ENCODE assay signal across 12 cellular contexts in genomic region chr15:88900309-88900981, GRCh38. TPM values are rescaled to one million over a fixed set of nuclear protein-coding genes. Genes with fewer than 3 reads are reported as not detected.
DNase-seq lines count a peak whose midpoint lies in the region; ATAC-seq and TF ChIP-seq lines count a peak whose summit lies in the region.
"Had no signal": no experiment of that assay in that cellular context is flagged by ENCODE, and none has a peak within 500 bp of the region (broad histone marks: within the 10 kb centered on the region; RNA-seq: fewer than 3 reads in every experiment).

No MANE protein-coding gene starts in this region.

- peak overlapping the region; percentile 2; the same call in 1 of the 2 replicates for H3K27ac ChIP-seq in HCT116 (ENCODE audit: low read depth, low read length)
- no peak overlapping the region for H3K27ac ChIP-seq in caudate nucleus (ENCODE audit: low read depth, low read length)
- H3K27ac ChIP-seq: WERI-Rb-1 had no signal

- H3K4me2 ChIP-seq in HCT116 (ENCODE audit: low read length): peak overlapping the region; percentile 51

- intact Hi-C loops in HCT116 (cut with micrococcal nuclease): no loop called here

- CTCF ChIA-PET in HCT116 (lab: Charles Lee): no interaction called here

- peaks cover 22 to 46% of the 10 kb centered on the region in 2 experiments for H3K4me1 ChIP-seq in HCT116 (ENCODE audit: control insufficient read depth in 1 of 2, insufficient read depth in 2 of 2, low read length in 2 of 2)

- 0 out of 4 replicates have a peak, but pooled peaks cover 0 to 2% of the 10 kb centered on the region in 2 experiments for H3K36me3 ChIP-seq in HCT116 (ENCODE audit: control insufficient read depth in 1 of 2, insufficient read depth in 2 of 2, low read length in 2 of 2)

- no peaks in the 10 kb centered on the region for H3K9me2 ChIP-seq in HCT116 (ENCODE audit: insufficient read depth)

- no peak overlapping the region for H2AFZ ChIP-seq in HCT116 (ENCODE audit: low read depth, low read length, poor library complexity, severe bottlenecking)

- H3K9ac ChIP-seq in HCT116 (ENCODE audit: low read length): 0 out of 2 replicates have a peak overlapping the region, but pooled peaks have one; percentile 20

- no peaks in the 10 kb centered on the region for H3K9me3 ChIP-seq in HCT116 (ENCODE audit: control insufficient read depth in 1 of 2, insufficient read depth in 1 of 2, low read depth in 1 of 2, low read length in 2 of 2)

- peak; percentile 33; the same call in 1 of the 2 replicates for ATAC-seq in HCT116
- no peak for ATAC-seq in HG03097 (IDR thresholded peaks at IDR 0.05; ENCODE audit: low FRiP score, unreplicated experiment)
- ATAC-seq: left ventricle myocardium superior had no signal

- no peak for TF ChIP-seq RAD21 in HCT116 (IDR thresholded peaks at IDR 0.05; ENCODE audit: low read depth)

- no peaks in the 10 kb centered on the region for H4K20me1 ChIP-seq in HCT116 (ENCODE audit: insufficient read depth)

- no peaks in the 10 kb centered on the region for H3K79me2 ChIP-seq in HCT116 (ENCODE audit: insufficient read depth, low read length)

- POLR2A ChIA-PET in HCT116 (lab: Charles Lee): interaction anchor here (1.2 kb wide), 1 partner anchor 11 kb away, joined by 5 read pairs; no protein-coding TSS in a partner anchor

- TF ChIP-seq CTCF in HCT116 (IDR thresholded peaks at IDR 0.05 in 2 of 3, conservative IDR thresholded peaks at IDR 0.05 in 1 of 3; ENCODE audit: borderline replicate concordance in 1 of 3, insufficient read depth in 1 of 3, low read depth in 2 of 3, low read length in 2 of 3): no peak

- H3K27me3 ChIP-seq in HCT116 (ENCODE audit: insufficient read depth, low read length): no peaks in the 10 kb centered on the region

- TF ChIP-seq POLR2A in HCT116 (IDR thresholded peaks at IDR 0.05; ENCODE audit: borderline replicate concordance, extremely low read depth, insufficient read depth, insufficient read length): no peak

- DNase-seq in AG08395 (ENCODE audit: low spot score): peak; percentile 57
- no peak for DNase-seq in HCT116 (ENCODE audit: low read depth, low spot score)
- DNase-seq in astrocyte of the hippocampus (ENCODE audit: low read depth, low spot score): peak; percentile 79
- DNase-seq in myocyte (ENCODE audit: low read depth): peak; percentile 82
- no peak for DNase-seq in caudate nucleus (lab: John Stamatoyannopoulos, UW)
- DNase-seq in KG1 (lab: John Stamatoyannopoulos, UW): no peak
- DNase-seq in iPS-NIHi7 (ENCODE audit: extremely low spot score): no peak
- DNase-seq: cerebellar nuclear complex, left ventricle myocardium superior, NCI-H2107, WERI-Rb-1 had no signal

- BruUV-seq in HCT116 (replicated peaks; lab: Mats Ljungman, UMichigan): no TSS peak

- RAD21 ChIA-PET in HCT116 (lab: Charles Lee; ENCODE audit: low non-redundant PET in 1 of 2, low total read pairs in 2 of 2, uncharacterized antibody in 2 of 2, unreplicated experiment in 2 of 2): no interaction called here

- no peak overlapping the region for H3K4me3 ChIP-seq in HCT116 (replicated peaks in 1 of 2; ENCODE audit: low read depth in 1 of 2, low read length in 2 of 2)

TF ChIP-seq in HCT116, 20 proteins besides CTCF, POLR2A, EP300 and RAD21:
- TF ChIP-seq EZH2phosphoT487 (IDR thresholded peaks at IDR 0.05; ENCODE audit: borderline replicate concordance) (no peak), SP1 (IDR thresholded peaks at IDR 0.05; ENCODE audit: low read depth) (no peak), JUND (IDR thresholded peaks at IDR 0.05) (no peak), CBX3 (IDR thresholded peaks at IDR 0.05; ENCODE audit: low read depth) (no peak), POLR2AphosphoS5 (IDR thresholded peaks at IDR 0.05; ENCODE audit: low read depth, low read length) (no peak), CEBPB (IDR thresholded peaks at IDR 0.05; ENCODE audit: low read depth) (no peak), YY1 (IDR thresholded peaks at IDR 0.05; ENCODE audit: extremely low read depth, insufficient replicate concordance, low read depth, low read length) (no peak), ZBTB33 (IDR thresholded peaks at IDR 0.05; ENCODE audit: extremely low read depth, insufficient replicate concordance, low read length) (no peak), ZNF274 (IDR thresholded peaks at IDR 0.05; ENCODE audit: low read depth, low read length) (no peak), REST (IDR thresholded peaks at IDR 0.05; ENCODE audit: low read depth) (no peak), ELF1 (IDR thresholded peaks at IDR 0.05; ENCODE audit: borderline replicate concordance, low read depth) (no peak), EGR1 (IDR thresholded peaks at IDR 0.05; ENCODE audit: low read depth) (no peak)

RNA-seq across cellular contexts. Expression of gene HAPLN3, which starts 5.1 kb away (rescaled TPM):
- total RNA-seq in HCT116 (2021; ENCODE audit: unreplicated experiment) (10.9 TPM), myocyte (8.7 and 11.9 TPM in 2 replicates)
- 6.4 and 7.5 TPM in 2 replicates for polyA plus RNA-seq in HCT116 (2012)
- 17.5 TPM for polyA plus RNA-seq in myocyte (2012)

RNA-seq across cellular contexts. Expression of gene MFGE8, which starts 12.7 kb away (rescaled TPM):
- 70.7 TPM for total RNA-seq in HCT116 (2021; ENCODE audit: unreplicated experiment)
- 85.6 and 90.0 TPM in 2 replicates for polyA plus RNA-seq in HCT116 (2012)
- 149 and 193 TPM in 2 replicates for total RNA-seq in myocyte
- polyA plus RNA-seq in myocyte (2012): 797 TPM

Comparison
In these comparisons a context has a peak if more than half of its experiments do, and no peak if none do; other contexts are left out.
1. DNase-seq: peak in AG08395 (single experiment), astrocyte of the hippocampus (single experiment) and myocyte (single experiment); none in HCT116 (single experiment), caudate nucleus (0 of 61), KG1 (single experiment) and iPS-NIHi7 (single experiment).